ENCODE assay signal across 23 cellular contexts in genomic region chr15:69955240-69955894, GRCh38.
DNase-seq lines count a peak whose midpoint lies in the region; ATAC-seq, FAIRE-seq and TF ChIP-seq lines count a peak whose summit lies in the region.
"Had no signal": no experiment of that assay in that cellular context is flagged by ENCODE, and none has a peak within 500 bp of the region (broad histone marks: within the 10 kb centered on the region; RNA-seq: fewer than 3 reads in every experiment).

No MANE protein-coding gene starts in this region.

- no peaks in the 10 kb centered on the region for H3K36me3 Mint-ChIP-seq in neural crest cell (ENCODE audit: low read depth)
- no peaks in the 10 kb centered on the region for H3K36me3 Mint-ChIP-seq in activated naive CD8-positive, alpha-beta T cell treated with anti-CD3 and anti-CD28 coated beads, Interleukin-2, amount 50 U/mL, for 24 hours (ENCODE audit: low read depth)
- H3K36me3 Mint-ChIP-seq: CD4-positive, CD25-positive, alpha-beta regulatory T cell had no signal

- intact Hi-C loops in GM12878 (cut with micrococcal nuclease; ENCODE audit: unreplicated experiment) (no loop called here), pancreas (cut with DNase I) (no loop called here)

- no peak overlapping the region for H3K4me3 Mint-ChIP-seq in neural crest cell
- no peak overlapping the region for H3K4me3 Mint-ChIP-seq in activated naive CD8-positive, alpha-beta T cell treated with anti-CD3 and anti-CD28 coated beads, Interleukin-2, amount 50 U/mL, for 24 hours
- H3K4me3 Mint-ChIP-seq: B cell; CD4-positive, CD25-positive, alpha-beta regulatory T cell had no signal

- H3K4me3 ChIP-seq in GM06990 (replicated peaks; ENCODE audit: low read depth, low read length), result no peak overlapping the region
- H3K4me3 ChIP-seq in GM12878, result no peak overlapping the region
- no peak overlapping the region for H3K4me3 ChIP-seq in pancreas

- peaks cover 1% of the 10 kb centered on the region for H3K27me3 ChIP-seq in GM06990 (replicated peaks; ENCODE audit: control insufficient read depth, insufficient read depth, low read length)
- H3K27me3 ChIP-seq in GM12878 (replicated peaks in 1 of 2; ENCODE audit: control insufficient read depth in 2 of 2, insufficient read depth in 2 of 2, low read length in 1 of 2), result no peaks in the 10 kb centered on the region
- H3K27me3 ChIP-seq in pancreas, result no peaks in the 10 kb centered on the region

- in situ Hi-C loops in GM12878 (cut with MboI), result no loop called here

- TF ChIP-seq RAD21 in GM12878 (IDR thresholded peaks at IDR 0.05; ENCODE audit: insufficient read depth, low read depth, low read length), result no peak

- no peaks in the 10 kb centered on the region for H3K9me3 ChIP-seq in GM12878 (replicated peaks; ENCODE audit: control insufficient read depth, insufficient read depth, low read length)
- no peaks in the 10 kb centered on the region for H3K9me3 ChIP-seq in pancreas

- BruUV-seq in GM12878 (replicated peaks; lab: Mats Ljungman, UMichigan), result no TSS peak

- H3K9ac ChIP-seq in GM12878 (ENCODE audit: control insufficient read depth, insufficient read depth, low read length), result no peak overlapping the region

- H3K4me1 ChIP-seq in GM12878 (ENCODE audit: control insufficient read depth, insufficient read depth, low read length) (no peaks in the 10 kb centered on the region), pancreas (no peaks in the 10 kb centered on the region)

- POLR2A ChIA-PET in GM12878 (lab: Charles Lee), result no interaction called here

- no peak overlapping the region for H3K27ac ChIP-seq in GM12878 (ENCODE audit: control insufficient read depth, insufficient read depth)
- H3K27ac ChIP-seq in pancreas, result no peak overlapping the region

- SMC1A ChIA-PET in GM12878 (lab: Charles Lee; ENCODE audit: uncharacterized antibody, unreplicated experiment), result no interaction called here

- no peak for TF ChIP-seq POLR2A in GM12878 (IDR thresholded peaks at IDR 0.05; ENCODE audit: low read depth, low read length)

- ATAC-seq in GM12878 (peak; percentile 30; the same call in 1 of the 3 replicates), HG02571 (IDR thresholded peaks at IDR 0.05; ENCODE audit: unreplicated experiment) (no peak), pancreas (no peak)
- ATAC-seq in activated naive CD8-positive, alpha-beta T cell treated with anti-CD3 and anti-CD28 coated beads, Interleukin-2, amount 50 U/mL, for 24 hours, result no peak
- ATAC-seq: Right ventricle myocardium inferior had no signal

- no peaks in the 10 kb centered on the region for H3K79me2 ChIP-seq in GM12878 (ENCODE audit: control insufficient read depth, insufficient read depth, low read length)

- CTCF ChIA-PET in GM12878 (lab: Yijun Ruan, JAX), result interaction anchor here (0.6 kb wide), 1 partner anchor 338 kb away, joined by 3 read pairs; no protein-coding TSS in a partner anchor

- TF ChIP-seq CTCF in GM06990 (IDR thresholded peaks at IDR 0.05; ENCODE audit: insufficient read depth, low read length, poor library complexity, severe bottlenecking) (peak; percentile 6), GM12878 (IDR thresholded peaks at IDR 0.05 in 2 of 3, conservative IDR thresholded peaks at IDR 0.05 in 1 of 3; ENCODE audit: control insufficient read depth in 2 of 3, extremely low read depth in 1 of 3, insufficient read depth in 1 of 3, low read depth in 3 of 3, low read length in 3 of 3) (no peak; a peak in 1 of 6 replicates), neural crest cell (conservative IDR thresholded peaks at IDR 0.05) (no peak), pancreas (IDR thresholded peaks at IDR 0.05) (no peak)

- no peak for TF ChIP-seq EP300 in GM12878 (IDR thresholded peaks at IDR 0.05; ENCODE audit: borderline replicate concordance in 1 of 2, control insufficient read depth in 1 of 2, low read depth in 2 of 2, low read length in 2 of 2)

- no peak for FAIRE-seq in GM12878 (lab: Jason Lieb, UNC)
- FAIRE-seq in pancreas (lab: Jason Lieb, UNC), result no peak
- FAIRE-seq: A204.1, GM19239, H54 had no signal

- H3K27ac Mint-ChIP-seq in neural crest cell (ENCODE audit: unreplicated experiment), result peak overlapping the region; percentile 3
- H3K27ac Mint-ChIP-seq in activated naive CD8-positive, alpha-beta T cell treated with anti-CD3 and anti-CD28 coated beads, Interleukin-2, amount 50 U/mL, for 24 hours, result no peak overlapping the region
- H3K27ac Mint-ChIP-seq: B cell; CD4-positive, CD25-positive, alpha-beta regulatory T cell had no signal

- RAD21 ChIA-PET in GM12878 (lab: Charles Lee; ENCODE audit: unreplicated experiment), result no interaction called here

- no peaks in the 10 kb centered on the region for H3K9me3 Mint-ChIP-seq in neural crest cell
- no peaks in the 10 kb centered on the region for H3K9me3 Mint-ChIP-seq in activated naive CD8-positive, alpha-beta T cell treated with anti-CD3 and anti-CD28 coated beads, Interleukin-2, amount 50 U/mL, for 24 hours

- no peak overlapping the region for H2AFZ ChIP-seq in GM12878 (ENCODE audit: control insufficient read depth, low read depth, low read length)

- no peaks in the 10 kb centered on the region for H4K20me1 ChIP-seq in GM12878 (ENCODE audit: control insufficient read depth, insufficient read depth)

- DNase-seq in GM06990 (ENCODE audit: extremely low read depth, insufficient read length) (no peak), NAMALWA (ENCODE audit: low spot score) (peak; percentile 18), GM12878 (ENCODE audit: low read depth, low spot score) (no peak), neural crest cell (ENCODE audit: low read depth, low spot score) (no peak), globus pallidus (ENCODE audit: low spot score) (no peak), pancreas (no peak)
- DNase-seq in activated naive CD8-positive, alpha-beta T cell treated with anti-CD3 and anti-CD28 coated beads, Interleukin-2, amount 50 U/mL, for 24 hours, result no peak
- DNase-seq: CD4-positive, CD25-positive, alpha-beta regulatory T cell; DMS79; KG1; NCI-H1105; NCI-H2029; NCI-H345; NCI-H524; NCI-H774; NK-92 treated with Interleukin-12 subunit alpha and Interleukin-12 subunit beta, amount 100 ng/mL, for 24 hours; OCI-M1 had no signal

- no peaks in the 10 kb centered on the region for H3K36me3 ChIP-seq in GM06990 (ENCODE audit: control insufficient read depth, insufficient read depth, low read length)
- H3K36me3 ChIP-seq in GM12878 (ENCODE audit: control insufficient read depth in 2 of 2, insufficient read depth in 2 of 2, low read length in 1 of 2), result no peaks in the 10 kb centered on the region
- H3K36me3 ChIP-seq in pancreas, result no peaks in the 10 kb centered on the region

- H3K4me1 Mint-ChIP-seq in neural crest cell, result peaks cover 8% of the 10 kb centered on the region
- H3K4me1 Mint-ChIP-seq in activated naive CD8-positive, alpha-beta T cell treated with anti-CD3 and anti-CD28 coated beads, Interleukin-2, amount 50 U/mL, for 24 hours, result peaks cover 6% of the 10 kb centered on the region
- H3K4me1 Mint-ChIP-seq: CD4-positive, CD25-positive, alpha-beta regulatory T cell had no signal

- H3K27me3 Mint-ChIP-seq in neural crest cell (ENCODE audit: low read depth), result no peaks in the 10 kb centered on the region
- H3K27me3 Mint-ChIP-seq in activated naive CD8-positive, alpha-beta T cell treated with anti-CD3 and anti-CD28 coated beads, Interleukin-2, amount 50 U/mL, for 24 hours, result peaks cover 8% of the 10 kb centered on the region

- no peak overlapping the region for H3K4me2 ChIP-seq in GM12878 (ENCODE audit: control insufficient read depth, insufficient read depth)

- 44% methylated on average over 9 of the region's 9 CpGs for WGBS in GM12878 (ENCODE audit: insufficient coverage, insufficient replicate concordance, low lambda C conversion rate, missing lambda C conversion rate)
- 68 to 70% methylated on average over 9 of the region's 9 CpGs for WGBS in pancreas, 2 donors

TF ChIP-seq in GM12878, 131 proteins besides CTCF, POLR2A, EP300 and RAD21 (continues in another document):
- TF ChIP-seq WRNIP1 (IDR thresholded peaks at IDR 0.05; ENCODE audit: borderline replicate concordance, low read depth, low read length) (no peak), SUZ12 (IDR thresholded peaks at IDR 0.05; ENCODE audit: unreplicated experiment) (no peak), MTA2 (IDR thresholded peaks at IDR 0.05; ENCODE audit: low read depth) (no peak), CBX5 (IDR thresholded peaks at IDR 0.05; ENCODE audit: low read depth) (no peak), GATAD2B (conservative IDR thresholded peaks at IDR 0.05; ENCODE audit: low read depth) (no peak), STAT3 (IDR thresholded peaks at IDR 0.05; ENCODE audit: low read depth, low read length) (no peak), RUNX3 (IDR thresholded peaks at IDR 0.05; ENCODE audit: low read length) (no peak), KDM1A (IDR thresholded peaks at IDR 0.05; ENCODE audit: borderline replicate concordance) (no peak), ZNF207 (IDR thresholded peaks at IDR 0.05; ENCODE audit: borderline replicate concordance) (no peak), CHD2 (IDR thresholded peaks at IDR 0.05; ENCODE audit: borderline replicate concordance, low read depth, low read length) (no peak), HDAC6 (IDR thresholded peaks at IDR 0.05; ENCODE audit: unreplicated experiment) (no peak), TAF1 (IDR thresholded peaks at IDR 0.05; ENCODE audit: borderline replicate concordance, low read depth, low read length) (no peak)
- TF ChIP-seq, protein P1, sequence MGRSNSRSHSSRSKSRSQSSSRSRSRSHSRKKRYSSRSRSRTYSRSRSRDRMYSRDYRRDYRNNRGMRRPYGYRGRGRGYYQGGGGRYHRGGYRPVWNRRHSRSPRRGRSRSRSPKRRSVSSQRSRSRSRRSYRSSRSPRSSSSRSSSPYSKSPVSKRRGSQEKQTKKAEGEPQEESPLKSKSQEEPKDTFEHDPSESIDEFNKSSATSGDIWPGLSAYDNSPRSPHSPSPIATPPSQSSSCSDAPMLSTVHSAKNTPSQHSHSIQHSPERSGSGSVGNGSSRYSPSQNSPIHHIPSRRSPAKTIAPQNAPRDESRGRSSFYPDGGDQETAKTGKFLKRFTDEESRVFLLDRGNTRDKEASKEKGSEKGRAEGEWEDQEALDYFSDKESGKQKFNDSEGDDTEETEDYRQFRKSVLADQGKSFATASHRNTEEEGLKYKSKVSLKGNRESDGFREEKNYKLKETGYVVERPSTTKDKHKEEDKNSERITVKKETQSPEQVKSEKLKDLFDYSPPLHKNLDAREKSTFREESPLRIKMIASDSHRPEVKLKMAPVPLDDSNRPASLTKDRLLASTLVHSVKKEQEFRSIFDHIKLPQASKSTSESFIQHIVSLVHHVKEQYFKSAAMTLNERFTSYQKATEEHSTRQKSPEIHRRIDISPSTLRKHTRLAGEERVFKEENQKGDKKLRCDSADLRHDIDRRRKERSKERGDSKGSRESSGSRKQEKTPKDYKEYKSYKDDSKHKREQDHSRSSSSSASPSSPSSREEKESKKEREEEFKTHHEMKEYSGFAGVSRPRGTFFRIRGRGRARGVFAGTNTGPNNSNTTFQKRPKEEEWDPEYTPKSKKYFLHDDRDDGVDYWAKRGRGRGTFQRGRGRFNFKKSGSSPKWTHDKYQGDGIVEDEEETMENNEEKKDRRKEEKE (IDR thresholded peaks at IDR 0.05), result no peak
